ENCODE assay signal across 8 cellular contexts in genomic region chr19:43777163-43777700, GRCh38. TPM values are rescaled to one million over a fixed set of nuclear protein-coding genes. Genes with fewer than 3 reads are reported as not detected.
A peak's percentile ranks its signal among the peaks of the same experiment; 100 is the strongest.
DNase-seq lines count a peak whose midpoint lies in the region; ATAC-seq, FAIRE-seq and TF ChIP-seq lines count a peak whose summit lies in the region.

No MANE protein-coding gene starts in this region.

- peaks cover 42% of the 10 kb centered on the region for H3K4me1 ChIP-seq in HepG2 (ENCODE audit: insufficient read depth, low read length)

- no peak for TF ChIP-seq RAD21 in HepG2 (CRISPR knock-in tag; IDR thresholded peaks at IDR 0.05)

- H3K4me3 ChIP-seq in coronary artery (no peak overlapping the region), HepG2 (replicated peaks in 1 of 3; ENCODE audit: insufficient read depth in 1 of 3, low read depth in 2 of 3, low read length in 3 of 3) (no peak overlapping the region)

- POLR2A ChIA-PET in HepG2 (lab: Yijun Ruan, JAX), result interaction anchor here (0.6 kb wide), 1 partner anchor 12 kb away, joined by 4 read pairs; no protein-coding TSS in a partner anchor

- H3K9me3 Mint-ChIP-seq in activated T-cell treated with anti-CD3 and anti-CD28 coated beads, Interleukin-2, amount 50 U/mL, for 24 hours, result peaks cover 4% of the 10 kb centered on the region
- H3K9me3 Mint-ChIP-seq in mesothelial cell of epicardium, result no peaks in the 10 kb centered on the region

- peaks cover 1 to 17% of the 10 kb centered on the region in 2 experiments; a peak in 3 of 5 replicates for H3K27me3 ChIP-seq in HepG2 (ENCODE audit: control insufficient read depth in 1 of 2, insufficient read depth in 2 of 2, low read length in 2 of 2)

- no peaks in the 10 kb centered on the region for H3K27me3 Mint-ChIP-seq in activated T-cell treated with anti-CD3 and anti-CD28 coated beads, Interleukin-2, amount 50 U/mL, for 24 hours
- H3K27me3 Mint-ChIP-seq in mesothelial cell of epicardium (ENCODE audit: low read depth), result no peaks in the 10 kb centered on the region

- intact Hi-C loops in HepG2 (cut with micrococcal nuclease; ENCODE audit: unreplicated experiment), result no loop called here

- H3K4me3 Mint-ChIP-seq in activated T-cell treated with anti-CD3 and anti-CD28 coated beads, Interleukin-2, amount 50 U/mL, for 24 hours, result peak overlapping the region; percentile 87
- H3K4me3 Mint-ChIP-seq in mesothelial cell of epicardium, result no peak overlapping the region

- H2AFZ ChIP-seq in HepG2 (ENCODE audit: low read length), result no peak overlapping the region

- in situ Hi-C loops in HepG2 (cut with HindIII; ENCODE audit: extremely low pct_ligation_motif_present, low pct_unique_long_range_greater_than_20kb), result no loop called here

- no peaks in the 10 kb centered on the region for H3K36me3 ChIP-seq in HepG2 (replicated peaks in 1 of 2; ENCODE audit: control insufficient read depth in 1 of 2, insufficient read depth in 2 of 2, low read length in 2 of 2)

- TF ChIP-seq POLR2A in HepG2 (IDR thresholded peaks at IDR 0.05; ENCODE audit: insufficient read depth in 1 of 2, low read depth in 2 of 2, low read length in 2 of 2), result no peak

- no peak overlapping the region for H3K27ac ChIP-seq in coronary artery
- no peak overlapping the region for H3K27ac ChIP-seq in HepG2 (ENCODE audit: extremely low read length, insufficient read depth, low read length)

- no peak for TF ChIP-seq EP300 in HepG2 (IDR thresholded peaks at IDR 0.05; ENCODE audit: low read depth in 2 of 2, low read length in 2 of 2)
- no peak for TF ChIP-seq EP300 in HepG2 (CRISPR knock-in tag; IDR thresholded peaks at IDR 0.05; ENCODE audit: borderline replicate concordance)

- TF ChIP-seq CTCF in mesothelial cell of epicardium (IDR thresholded peaks at IDR 0.05; ENCODE audit: unreplicated experiment) (no peak), coronary artery (IDR thresholded peaks at IDR 0.05) (no peak), HepG2 (CRISPR knock-in tag; IDR thresholded peaks at IDR 0.05) (no peak)

- H3K9ac ChIP-seq in HepG2 (ENCODE audit: insufficient read depth, low read depth, low read length), result no peak overlapping the region

- WGBS in HepG2 (ENCODE audit: low lambda C conversion rate), result 7% methylated on average over 4 of the region's 4 CpGs

- peaks cover 76% of the 10 kb centered on the region for H3K36me3 Mint-ChIP-seq in activated T-cell treated with anti-CD3 and anti-CD28 coated beads, Interleukin-2, amount 50 U/mL, for 24 hours (ENCODE audit: low read depth)
- H3K36me3 Mint-ChIP-seq in mesothelial cell of epicardium, result no peaks in the 10 kb centered on the region

- no peaks in the 10 kb centered on the region for H4K20me1 ChIP-seq in HepG2 (ENCODE audit: insufficient read depth, low read length)

- H3K27ac Mint-ChIP-seq in activated T-cell treated with anti-CD3 and anti-CD28 coated beads, Interleukin-2, amount 50 U/mL, for 24 hours, result peak overlapping the region; percentile 90
- H3K27ac Mint-ChIP-seq in mesothelial cell of epicardium, result peak overlapping the region; percentile 87

- peaks cover 59% of the 10 kb centered on the region for H3K4me1 Mint-ChIP-seq in activated T-cell treated with anti-CD3 and anti-CD28 coated beads, Interleukin-2, amount 50 U/mL, for 24 hours (ENCODE audit: low read depth)
- H3K4me1 Mint-ChIP-seq in mesothelial cell of epicardium, result peaks cover 62% of the 10 kb centered on the region

- H3K9me3 ChIP-seq in HepG2 (ENCODE audit: low read length), result no peaks in the 10 kb centered on the region

- ATAC-seq in GM19455 (IDR thresholded peaks at IDR 0.05; ENCODE audit: unreplicated experiment), result no peak
- no peak for ATAC-seq in HepG2

- no peak overlapping the region for H3K4me2 ChIP-seq in HepG2 (ENCODE audit: low read depth, low read length)

- no peak for FAIRE-seq in HepG2 (lab: Jason Lieb, UNC)

- CTCF ChIA-PET in HepG2 (lab: Yijun Ruan, JAX; ENCODE audit: low intra/inter-chr PET ratio, low total read pairs), result no interaction called here

- no TSS peak for BruUV-seq in HepG2 (replicated peaks; lab: Mats Ljungman, UMichigan)

- no peaks in the 10 kb centered on the region for H3K79me2 ChIP-seq in HepG2 (ENCODE audit: insufficient read depth, low read length)

- DNase-seq in EH (ENCODE audit: low read depth) (peak; percentile 62), MV-4-11 (lab: John Stamatoyannopoulos, UW) (peak; percentile 96), mesothelial cell of epicardium (ENCODE audit: low spot score in 2 of 2, unreplicated experiment in 2 of 2) (peak in 1 of 2 experiments; percentile 53), middle frontal gyrus (ENCODE audit: extremely low spot score, low spot score) (no peak), coronary artery (ENCODE audit: low spot score) (no peak), HepG2 (ENCODE audit: low spot score) (no peak)
- no peak for DNase-seq in activated T-cell treated with anti-CD3 and anti-CD28 coated beads, Interleukin-2, amount 50 U/mL, for 24 hours

RNA-seq across cellular contexts. Expression of gene KCNN4, which starts 3.5 kb away (rescaled TPM):
- total RNA-seq in mesothelial cell of epicardium (5.4 to 6.4 TPM (median 6.1 TPM) in 3 replicates), HepG2 (2016; rRNA removed; fragmentation: Illumina TruSeq; extraction: Trizol) (0.13 TPM in 1 of 2 replicates, not detected in the other)
- not detected in 2 replicates for total RNA-seq in HepG2 (2016; cell fraction: cytosol; rRNA removed; fragmentation: Illumina TruSeq; extraction: Trizol; ENCODE audit: low read depth)
- total RNA-seq in HepG2 (2016; cell fraction: insoluble cytoplasmic fraction; rRNA removed; fragmentation: Illumina TruSeq; extraction: Trizol), result 0.15 TPM in 1 of 2 replicates, not detected in the other
- total RNA-seq in HepG2 (2016; cell fraction: membrane; rRNA removed; fragmentation: Illumina TruSeq; extraction: Trizol), result not detected in 2 replicates
- total RNA-seq in HepG2 (2016; cell fraction: nucleus; rRNA removed; fragmentation: Illumina TruSeq; extraction: Trizol), result 0.50 TPM in 1 of 2 replicates, not detected in the other
- polyA plus RNA-seq in HepG2 (2011; rRNA removed), result 0.25 and 0.60 TPM in 2 replicates
- 0.18 and 0.19 TPM in 2 replicates for polyA plus RNA-seq in HepG2 (2011; cell fraction: cytosol; rRNA removed)
- 0.92 and 1.2 TPM in 2 replicates for polyA plus RNA-seq in HepG2 (2011; cell fraction: nucleus; rRNA removed)
- 0.19 TPM in 1 of 2 replicates, not detected in the other for polyA plus RNA-seq in HepG2 (2012)
- 0.06 TPM in 1 of 2 replicates, not detected in the other for polyA plus RNA-seq in HepG2 (2016; cell fraction: cytosol; fragmentation: Illumina TruSeq; extraction: Trizol; ENCODE audit: low read depth)
- not detected in 2 replicates for polyA plus RNA-seq in HepG2 (2016; cell fraction: insoluble cytoplasmic fraction; fragmentation: Illumina TruSeq; extraction: Trizol; ENCODE audit: low read depth)
- not detected in 2 replicates for polyA plus RNA-seq in HepG2 (2016; cell fraction: membrane; fragmentation: Illumina TruSeq; extraction: Trizol; ENCODE audit: low read depth)
- 0.37 and 0.55 TPM in 2 replicates for polyA plus RNA-seq in HepG2 (2016; cell fraction: nucleus; fragmentation: Illumina TruSeq; extraction: Trizol; ENCODE audit: insufficient read depth, low read depth)
- polyA minus RNA-seq in HepG2 (2011; rRNA and poly(A)+ RNA removed; ENCODE audit: low replicate concordance), result 0.16 and 81.5 TPM in 2 replicates
- 0.89 and 0.97 TPM in 2 replicates for polyA minus RNA-seq in HepG2 (2011; cell fraction: cytosol; rRNA and poly(A)+ RNA removed)
- polyA minus RNA-seq in HepG2 (2011; cell fraction: nucleus; rRNA and poly(A)+ RNA removed), result 0.64 TPM in 1 of 2 replicates, not detected in the other

RNA-seq across cellular contexts. Expression of gene SMG9, which starts 22.5 kb away (rescaled TPM):
- total RNA-seq in mesothelial cell of epicardium (65.8 to 75.7 TPM (median 73.2 TPM) in 3 replicates), HepG2 (2016; rRNA removed; fragmentation: Illumina TruSeq; extraction: Trizol) (9.6 and 18.7 TPM in 2 replicates)
- 4.7 and 6.3 TPM in 2 replicates for total RNA-seq in HepG2 (2016; cell fraction: cytosol; rRNA removed; fragmentation: Illumina TruSeq; extraction: Trizol; ENCODE audit: low read depth)
- 10.9 and 18.3 TPM in 2 replicates for total RNA-seq in HepG2 (2016; cell fraction: insoluble cytoplasmic fraction; rRNA removed; fragmentation: Illumina TruSeq; extraction: Trizol)
- total RNA-seq in HepG2 (2016; cell fraction: membrane; rRNA removed; fragmentation: Illumina TruSeq; extraction: Trizol), result 5.4 and 5.5 TPM in 2 replicates
- total RNA-seq in HepG2 (2016; cell fraction: nucleus; rRNA removed; fragmentation: Illumina TruSeq; extraction: Trizol), result 20.5 and 25.3 TPM in 2 replicates
- polyA plus RNA-seq in HepG2 (2011; rRNA removed), result 16.1 and 16.7 TPM in 2 replicates
- polyA plus RNA-seq in HepG2 (2011; cell fraction: cytosol; rRNA removed), result 4.3 and 6.9 TPM in 2 replicates
- polyA plus RNA-seq in HepG2 (2011; cell fraction: nucleus; rRNA removed), result 36.9 and 41.9 TPM in 2 replicates
- 12.3 and 15.7 TPM in 2 replicates for polyA plus RNA-seq in HepG2 (2012)
- 2.4 and 2.9 TPM in 2 replicates for polyA plus RNA-seq in HepG2 (2016; cell fraction: cytosol; fragmentation: Illumina TruSeq; extraction: Trizol; ENCODE audit: low read depth)
- polyA plus RNA-seq in HepG2 (2016; cell fraction: insoluble cytoplasmic fraction; fragmentation: Illumina TruSeq; extraction: Trizol; ENCODE audit: low read depth), result 16.1 and 23.3 TPM in 2 replicates
- polyA plus RNA-seq in HepG2 (2016; cell fraction: membrane; fragmentation: Illumina TruSeq; extraction: Trizol; ENCODE audit: low read depth), result 3.6 and 4.5 TPM in 2 replicates
- polyA plus RNA-seq in HepG2 (2016; cell fraction: nucleus; fragmentation: Illumina TruSeq; extraction: Trizol; ENCODE audit: insufficient read depth, low read depth), result 70.5 and 75.9 TPM in 2 replicates
- 12.4 and 18.2 TPM in 2 replicates for polyA minus RNA-seq in HepG2 (2011; rRNA and poly(A)+ RNA removed; ENCODE audit: low replicate concordance)
- polyA minus RNA-seq in HepG2 (2011; cell fraction: cytosol; rRNA and poly(A)+ RNA removed), result 2.9 and 3.6 TPM in 2 replicates
- polyA minus RNA-seq in HepG2 (2011; cell fraction: nucleus; rRNA and poly(A)+ RNA removed), result 16.5 and 18.7 TPM in 2 replicates

RNA-seq across cellular contexts. Expression of gene LYPD5, which starts 25.0 kb away (rescaled TPM):
- total RNA-seq in mesothelial cell of epicardium (0.27 to 0.57 TPM (median 0.33 TPM) in 3 replicates), HepG2 (2016; rRNA removed; fragmentation: Illumina TruSeq; extraction: Trizol) (not detected in 2 replicates)
- total RNA-seq in HepG2 (2016; cell fraction: cytosol; rRNA removed; fragmentation: Illumina TruSeq; extraction: Trizol; ENCODE audit: low read depth), result not detected in 2 replicates
- not detected in 2 replicates for total RNA-seq in HepG2 (2016; cell fraction: insoluble cytoplasmic fraction; rRNA removed; fragmentation: Illumina TruSeq; extraction: Trizol)
- not detected in 2 replicates for total RNA-seq in HepG2 (2016; cell fraction: membrane; rRNA removed; fragmentation: Illumina TruSeq; extraction: Trizol)
- not detected in 2 replicates for total RNA-seq in HepG2 (2016; cell fraction: nucleus; rRNA removed; fragmentation: Illumina TruSeq; extraction: Trizol)
- not detected in 2 replicates for polyA plus RNA-seq in HepG2 (2011; rRNA removed)
- not detected in 2 replicates for polyA plus RNA-seq in HepG2 (2011; cell fraction: cytosol; rRNA removed)
- not detected in 2 replicates for polyA plus RNA-seq in HepG2 (2011; cell fraction: nucleus; rRNA removed)
- polyA plus RNA-seq in HepG2 (2012), result not detected in 2 replicates
- polyA plus RNA-seq in HepG2 (2016; cell fraction: cytosol; fragmentation: Illumina TruSeq; extraction: Trizol; ENCODE audit: low read depth), result not detected in 2 replicates
- polyA plus RNA-seq in HepG2 (2016; cell fraction: insoluble cytoplasmic fraction; fragmentation: Illumina TruSeq; extraction: Trizol; ENCODE audit: low read depth), result not detected in 2 replicates
- polyA plus RNA-seq in HepG2 (2016; cell fraction: membrane; fragmentation: Illumina TruSeq; extraction: Trizol; ENCODE audit: low read depth), result not detected in 2 replicates
- polyA plus RNA-seq in HepG2 (2016; cell fraction: nucleus; fragmentation: Illumina TruSeq; extraction: Trizol; ENCODE audit: insufficient read depth, low read depth), result not detected in 2 replicates
- polyA minus RNA-seq in HepG2 (2011; rRNA and poly(A)+ RNA removed; ENCODE audit: low replicate concordance), result 0.08 and 1.3 TPM in 2 replicates
- polyA minus RNA-seq in HepG2 (2011; cell fraction: cytosol; rRNA and poly(A)+ RNA removed), result not detected in 2 replicates
- not detected in 2 replicates for polyA minus RNA-seq in HepG2 (2011; cell fraction: nucleus; rRNA and poly(A)+ RNA removed)

RNA-seq across cellular contexts. Expression of gene ZNF283, which starts 49.9 kb away (rescaled TPM):
- total RNA-seq in mesothelial cell of epicardium (19.1 to 20.8 TPM (median 20.4 TPM) in 3 replicates), HepG2 (2016; rRNA removed; fragmentation: Illumina TruSeq; extraction: Trizol) (11.1 and 13.2 TPM in 2 replicates)
- total RNA-seq in HepG2 (2016; cell fraction: cytosol; rRNA removed; fragmentation: Illumina TruSeq; extraction: Trizol; ENCODE audit: low read depth), result 1.6 and 1.9 TPM in 2 replicates
- total RNA-seq in HepG2 (2016; cell fraction: insoluble cytoplasmic fraction; rRNA removed; fragmentation: Illumina TruSeq; extraction: Trizol), result 11.4 and 13.3 TPM in 2 replicates
- total RNA-seq in HepG2 (2016; cell fraction: membrane; rRNA removed; fragmentation: Illumina TruSeq; extraction: Trizol), result 4.8 and 5.0 TPM in 2 replicates
- 15.9 and 20.2 TPM in 2 replicates for total RNA-seq in HepG2 (2016; cell fraction: nucleus; rRNA removed; fragmentation: Illumina TruSeq; extraction: Trizol)
- polyA plus RNA-seq in HepG2 (2011; rRNA removed), result 1.7 and 2.0 TPM in 2 replicates
- polyA plus RNA-seq in HepG2 (2011; cell fraction: cytosol; rRNA removed), result 0.50 and 1.1 TPM in 2 replicates
- 3.7 and 3.9 TPM in 2 replicates for polyA plus RNA-seq in HepG2 (2011; cell fraction: nucleus; rRNA removed)
- polyA plus RNA-seq in HepG2 (2012), result 2.0 and 3.4 TPM in 2 replicates
- polyA plus RNA-seq in HepG2 (2016; cell fraction: cytosol; fragmentation: Illumina TruSeq; extraction: Trizol; ENCODE audit: low read depth), result 0.23 and 0.31 TPM in 2 replicates
- 4.8 and 6.6 TPM in 2 replicates for polyA plus RNA-seq in HepG2 (2016; cell fraction: insoluble cytoplasmic fraction; fragmentation: Illumina TruSeq; extraction: Trizol; ENCODE audit: low read depth)
- 0.88 and 0.95 TPM in 2 replicates for polyA plus RNA-seq in HepG2 (2016; cell fraction: membrane; fragmentation: Illumina TruSeq; extraction: Trizol; ENCODE audit: low read depth)
- 9.2 and 9.7 TPM in 2 replicates for polyA plus RNA-seq in HepG2 (2016; cell fraction: nucleus; fragmentation: Illumina TruSeq; extraction: Trizol; ENCODE audit: insufficient read depth, low read depth)
- 3.7 and 5.8 TPM in 2 replicates for polyA minus RNA-seq in HepG2 (2011; rRNA and poly(A)+ RNA removed; ENCODE audit: low replicate concordance)
- polyA minus RNA-seq in HepG2 (2011; cell fraction: cytosol; rRNA and poly(A)+ RNA removed), result 2.0 and 2.1 TPM in 2 replicates
- polyA minus RNA-seq in HepG2 (2011; cell fraction: nucleus; rRNA and poly(A)+ RNA removed), result 25.6 and 34.8 TPM in 2 replicates

Comparison
In these comparisons a context has a peak if more than half of its experiments do, and no peak if none do; other contexts are left out.
1. DNase-seq: peak in EH (single experiment) and MV-4-11 (single experiment); none in activated T-cell treated with anti-CD3 and anti-CD28 coated beads, Interleukin-2, amount 50 U/mL, for 24 hours (single experiment), middle frontal gyrus (single experiment), coronary artery (single experiment) and HepG2 (single experiment).